ENCODE assay signal across 1 cellular context in the genomic region with DNA sequence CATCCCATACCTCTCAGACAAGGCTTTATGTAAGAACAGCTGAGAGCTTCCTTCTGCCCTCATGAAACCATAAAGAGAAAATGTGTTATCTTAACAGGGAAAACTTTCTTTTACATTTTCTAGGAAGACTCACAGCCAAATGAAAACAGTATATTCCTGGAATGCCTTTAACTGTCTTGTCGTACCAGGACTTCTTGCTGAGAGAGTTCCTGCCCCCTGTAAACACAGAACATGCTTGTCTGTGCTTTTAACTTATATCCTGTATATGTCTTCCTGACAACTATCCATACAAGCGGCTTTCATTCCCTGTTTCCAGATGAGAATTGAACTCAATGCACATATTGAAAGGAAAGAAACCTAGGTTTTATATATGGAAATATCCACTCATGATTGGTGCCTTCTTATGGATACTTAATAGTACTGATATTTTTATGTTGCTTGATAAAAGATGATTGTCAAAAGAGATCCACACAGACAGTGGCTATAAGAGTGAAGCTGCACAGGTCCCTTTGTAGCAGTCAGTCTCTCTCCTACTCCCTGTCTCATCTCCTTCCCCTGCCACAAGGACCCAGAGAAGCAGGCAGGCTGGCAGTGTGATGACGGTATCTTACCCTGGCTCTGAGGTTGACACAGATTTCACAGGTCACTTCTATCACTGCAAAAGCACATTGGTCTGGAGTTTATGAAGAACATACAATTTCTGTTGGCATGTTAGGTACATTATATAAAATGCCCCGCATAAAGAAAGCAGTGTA.
TF ChIP-seq lines count a peak whose summit lies in the region.

No MANE protein-coding gene starts in this region.

TF ChIP-seq in IMR-90, 13 proteins besides CTCF, POLR2A, EP300 and RAD21:
- TF ChIP-seq MAZ (IDR thresholded peaks at IDR 0.05; ENCODE audit: borderline replicate concordance, low read depth, low read length) (no peak), CHD1 (IDR thresholded peaks at IDR 0.05; ENCODE audit: low read depth, low read length) (no peak), RFX5 (IDR thresholded peaks at IDR 0.05; ENCODE audit: low read depth, low read length) (no peak), FOS (IDR thresholded peaks at IDR 0.05; ENCODE audit: low read depth, low read length) (no peak), RCOR1 (IDR thresholded peaks at IDR 0.05; ENCODE audit: insufficient replicate concordance, low read length) (no peak), BHLHE40 (IDR thresholded peaks at IDR 0.05; ENCODE audit: low read depth, low read length) (no peak), NFE2L2 (IDR thresholded peaks at IDR 0.05; ENCODE audit: low read depth, low read length) (no peak), MXI1 (IDR thresholded peaks at IDR 0.05; ENCODE audit: borderline replicate concordance, low read depth, low read length) (no peak), SMC3 (IDR thresholded peaks at IDR 0.05; ENCODE audit: low read depth, low read length) (no peak), CEBPB (IDR thresholded peaks at IDR 0.05; ENCODE audit: low read depth, low read length) (no peak), MAFK (IDR thresholded peaks at IDR 0.05; ENCODE audit: low read depth, low read length) (no peak)
- TF ChIP-seq, protein P1, sequence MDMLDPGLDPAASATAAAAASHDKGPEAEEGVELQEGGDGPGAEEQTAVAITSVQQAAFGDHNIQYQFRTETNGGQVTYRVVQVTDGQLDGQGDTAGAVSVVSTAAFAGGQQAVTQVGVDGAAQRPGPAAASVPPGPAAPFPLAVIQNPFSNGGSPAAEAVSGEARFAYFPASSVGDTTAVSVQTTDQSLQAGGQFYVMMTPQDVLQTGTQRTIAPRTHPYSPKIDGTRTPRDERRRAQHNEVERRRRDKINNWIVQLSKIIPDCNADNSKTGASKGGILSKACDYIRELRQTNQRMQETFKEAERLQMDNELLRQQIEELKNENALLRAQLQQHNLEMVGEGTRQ (IDR thresholded peaks at IDR 0.05; ENCODE audit: low read depth, low read length), result no peak
- TF ChIP-seq, protein P2, sequence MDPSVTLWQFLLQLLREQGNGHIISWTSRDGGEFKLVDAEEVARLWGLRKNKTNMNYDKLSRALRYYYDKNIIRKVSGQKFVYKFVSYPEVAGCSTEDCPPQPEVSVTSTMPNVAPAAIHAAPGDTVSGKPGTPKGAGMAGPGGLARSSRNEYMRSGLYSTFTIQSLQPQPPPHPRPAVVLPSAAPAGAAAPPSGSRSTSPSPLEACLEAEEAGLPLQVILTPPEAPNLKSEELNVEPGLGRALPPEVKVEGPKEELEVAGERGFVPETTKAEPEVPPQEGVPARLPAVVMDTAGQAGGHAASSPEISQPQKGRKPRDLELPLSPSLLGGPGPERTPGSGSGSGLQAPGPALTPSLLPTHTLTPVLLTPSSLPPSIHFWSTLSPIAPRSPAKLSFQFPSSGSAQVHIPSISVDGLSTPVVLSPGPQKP (IDR thresholded peaks at IDR 0.05; ENCODE audit: borderline replicate concordance, low read depth, low read length), result no peak
